Comparison of ENCODE assay signal across 15 cellular contexts in the genomic region with DNA sequence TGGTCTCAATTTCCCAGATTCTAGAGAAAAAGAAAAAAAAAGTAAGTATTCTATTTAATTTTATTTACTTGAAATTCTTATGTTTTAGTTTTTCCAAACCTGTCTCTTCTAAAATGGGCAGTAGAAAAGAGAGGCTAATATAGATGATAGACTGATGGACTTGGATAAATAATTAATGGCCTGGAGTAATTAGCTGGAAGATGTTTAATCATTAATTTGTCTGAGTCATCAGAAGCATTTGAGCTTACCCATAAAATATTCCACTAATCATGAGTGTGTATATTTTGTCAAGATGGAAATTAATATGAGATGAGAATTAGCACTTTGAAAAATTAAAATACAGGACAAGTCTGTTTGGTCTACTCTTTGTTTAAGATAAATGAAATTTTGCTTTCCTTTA.
A peak's percentile ranks its signal among the peaks of the same experiment; 100 is the strongest.
DNase-seq lines count a peak whose midpoint lies in the region; TF ChIP-seq lines count a peak whose summit lies in the region.
"Had no signal": no experiment of that assay in that cellular context is flagged by ENCODE, and none has a peak within 500 bp of the region (broad histone marks: within the 10 kb centered on the region; RNA-seq: fewer than 3 reads in every experiment).

No MANE protein-coding gene starts in this region.

- H3K36me3 Mint-ChIP-seq in Caco-2 (ENCODE audit: insufficient read depth, unreplicated experiment) (no peaks in the 10 kb centered on the region), endodermal cell (ENCODE audit: low read depth) (no peaks in the 10 kb centered on the region)
- H3K36me3 Mint-ChIP-seq: CD8-positive, alpha-beta memory T cell had no signal

- H3K79me2 ChIP-seq in osteoblast (ENCODE audit: insufficient read depth, low read length): no peaks in the 10 kb centered on the region

- H2AFZ ChIP-seq in osteoblast (ENCODE audit: low read length): no peak overlapping the region
- H2AFZ ChIP-seq: GM23338 had no signal

- H3K36me3 ChIP-seq in Caco-2 (ENCODE audit: control insufficient read depth, insufficient read depth, low read length) (no peaks in the 10 kb centered on the region), endodermal cell (ENCODE audit: control insufficient read depth, insufficient read depth, low read length) (no peaks in the 10 kb centered on the region), mesodermal cell (ENCODE audit: control insufficient read depth, insufficient read depth, low read length) (no peaks in the 10 kb centered on the region), osteoblast (ENCODE audit: insufficient read depth, low read length) (no peaks in the 10 kb centered on the region), suprapubic skin (no peaks in the 10 kb centered on the region)
- H3K36me3 ChIP-seq: BLaER1 had no signal

- CTCF ChIA-PET in Caco-2 (lab: Charles Lee): interaction anchor here (0.9 to 1.0 kb wide), 2 partner anchors 21 to 47 kb away, joined by 3 to 4 read pairs; no protein-coding TSS in a partner anchor

- peaks cover 34% of the 10 kb centered on the region for H3K4me1 ChIP-seq in Caco-2
- H3K4me1 ChIP-seq in endodermal cell (ENCODE audit: control insufficient read depth, insufficient read depth, low read length): peaks cover 7% of the 10 kb centered on the region
- H3K4me1 ChIP-seq in mesodermal cell (ENCODE audit: control insufficient read depth, insufficient read depth, low read length, poor library complexity, severe bottlenecking): no peaks in the 10 kb centered on the region
- no peaks in the 10 kb centered on the region for H3K4me1 ChIP-seq in osteoblast (ENCODE audit: insufficient read depth, low read length)
- no peaks in the 10 kb centered on the region for H3K4me1 ChIP-seq in suprapubic skin
- H3K4me1 ChIP-seq: BLaER1 had no signal

- H3K27ac Mint-ChIP-seq in Caco-2 (ENCODE audit: unreplicated experiment): peak overlapping the region; percentile 21
- H3K27ac Mint-ChIP-seq in endodermal cell: no peak overlapping the region
- H3K27ac Mint-ChIP-seq: CD8-positive, alpha-beta memory T cell; GM23338 had no signal

- TF ChIP-seq POLR2A in suprapubic skin (IDR thresholded peaks at IDR 0.05): no peak

- H3K27ac ChIP-seq in endodermal cell (ENCODE audit: low read depth, low read length) (peak overlapping the region; percentile 25), mesodermal cell (ENCODE audit: low read depth, low read length, severe bottlenecking) (peak overlapping the region; percentile 54), osteoblast (ENCODE audit: low read depth, low read length) (no peak overlapping the region), suprapubic skin (no peak overlapping the region)
- H3K27ac ChIP-seq: 22Rv1, BLaER1 had no signal

- no peak overlapping the region for H3K4me2 ChIP-seq in osteoblast (ENCODE audit: insufficient read depth, low read length)
- H3K4me2 ChIP-seq: BLaER1, GM23338 had no signal

- no peak for TF ChIP-seq EP300 in suprapubic skin (IDR thresholded peaks at IDR 0.05)

- H3K4me1 Mint-ChIP-seq in Caco-2 (ENCODE audit: low read depth, unreplicated experiment): peaks cover 16% of the 10 kb centered on the region
- H3K4me1 Mint-ChIP-seq in endodermal cell: peaks cover 18% of the 10 kb centered on the region
- H3K4me1 Mint-ChIP-seq: CD8-positive, alpha-beta memory T cell had no signal

- POLR2A ChIA-PET in Caco-2 (lab: Charles Lee): no interaction called here

- H3K4me3 Mint-ChIP-seq in Caco-2 (ENCODE audit: unreplicated experiment) (no peak overlapping the region), endodermal cell (no peak overlapping the region)
- H3K4me3 Mint-ChIP-seq: GM23338 had no signal

- DNase-seq in Caco-2: no peak
- DNase-seq in endodermal cell: no peak
- DNase-seq in osteoblast (ENCODE audit: insufficient read length, low spot score, missing footprints): peak; percentile 11
- no peak for DNase-seq in suprapubic skin (ENCODE audit: low spot score in 2 of 2)
- DNase-seq in NCI-H2227 (lab: John Stamatoyannopoulos, UW; ENCODE audit: unreplicated experiment): no peak
- DNase-seq in effector CD4-positive, alpha-beta T cell: no peak
- no peak for DNase-seq in DMS53 treated with DMSO at 0.1 percent for 48 hours (lab: John Stamatoyannopoulos, UW; ENCODE audit: unreplicated experiment)
- DNase-seq: CD8-positive, alpha-beta memory T cell; DMS79 treated with DMSO at 0.1 percent for 48 hours; EL; H7 had no signal

- no peak for TF ChIP-seq CTCF in Caco-2 (IDR thresholded peaks at IDR 0.05; ENCODE audit: insufficient read depth in 1 of 2, low read depth in 1 of 2, low read length in 1 of 2, severe bottlenecking in 1 of 2, unreplicated experiment in 1 of 2)
- no peak for TF ChIP-seq CTCF in endodermal cell (conservative IDR thresholded peaks at IDR 0.05)
- TF ChIP-seq CTCF in osteoblast (IDR thresholded peaks at IDR 0.05; ENCODE audit: extremely low read depth, low read depth, low read length): no peak
- TF ChIP-seq CTCF in suprapubic skin (IDR thresholded peaks at IDR 0.05): no peak

- H3K27me3 Mint-ChIP-seq in Caco-2 (ENCODE audit: insufficient read depth, unreplicated experiment): no peaks in the 10 kb centered on the region
- H3K27me3 Mint-ChIP-seq in endodermal cell (ENCODE audit: insufficient read depth): no peaks in the 10 kb centered on the region
- H3K27me3 Mint-ChIP-seq: CD8-positive, alpha-beta memory T cell had no signal

- no peaks in the 10 kb centered on the region for H3K9me3 Mint-ChIP-seq in Caco-2 (ENCODE audit: unreplicated experiment)
- peaks cover 4% of the 10 kb centered on the region for H3K9me3 Mint-ChIP-seq in endodermal cell
- H3K9me3 Mint-ChIP-seq: CD8-positive, alpha-beta memory T cell had no signal

- H3K27me3 ChIP-seq in Caco-2 (replicated peaks; ENCODE audit: control insufficient read depth, insufficient read depth, low read length) (no peaks in the 10 kb centered on the region), endodermal cell (ENCODE audit: control insufficient read depth, insufficient read depth, low read length, poor library complexity, severe bottlenecking) (no peaks in the 10 kb centered on the region), osteoblast (ENCODE audit: insufficient read depth, low read length) (no peaks in the 10 kb centered on the region), suprapubic skin (no peaks in the 10 kb centered on the region)
- H3K27me3 ChIP-seq: BLaER1 had no signal

- no TSS peak for BruUV-seq in Caco-2 (replicated peaks; lab: Mats Ljungman, UMichigan)

- H3K4me3 ChIP-seq in Caco-2 (ENCODE audit: low read depth, low read length) (no peak overlapping the region), endodermal cell (ENCODE audit: low read length) (no peak overlapping the region), mesodermal cell (ENCODE audit: extremely low read depth, insufficient read depth, low read length, poor library complexity, severe bottlenecking) (no peak overlapping the region), osteoblast (ENCODE audit: insufficient read depth, low read length) (no peak overlapping the region), suprapubic skin (no peak overlapping the region)
- H3K4me3 ChIP-seq: BLaER1, GM23338 had no signal

- no peak overlapping the region for H3K9ac ChIP-seq in endodermal cell (ENCODE audit: extremely low read depth, low read length, poor library complexity, severe bottlenecking)
- H3K9ac ChIP-seq: BLaER1 had no signal

- intact Hi-C loops in Caco-2 (cut with micrococcal nuclease; ENCODE audit: unreplicated experiment): loop anchor here (2.0 kb wide), 1 partner anchor 57 kb away; no protein-coding TSS in a partner anchor

- H3K9me3 ChIP-seq in Caco-2 (no peaks in the 10 kb centered on the region), endodermal cell (ENCODE audit: control insufficient read depth, low read length) (peaks cover 5% of the 10 kb centered on the region), mesodermal cell (ENCODE audit: control insufficient read depth, low read length) (no peaks in the 10 kb centered on the region), osteoblast (ENCODE audit: low read depth, low read length) (no peaks in the 10 kb centered on the region), suprapubic skin (no peaks in the 10 kb centered on the region)
- H3K9me3 ChIP-seq: BLaER1 had no signal

- no peaks in the 10 kb centered on the region for H4K20me1 ChIP-seq in osteoblast (ENCODE audit: insufficient read depth, low read length)
- H4K20me1 ChIP-seq: BLaER1 had no signal

Comparison
In these comparisons a context has a peak if more than half of its experiments do, and no peak if none do; other contexts are left out.
1. H3K27ac ChIP-seq: peak in endodermal cell (single experiment) and mesodermal cell (single experiment); none in osteoblast (single experiment) and suprapubic skin (single experiment).